Comparison of ENCODE assay signal across 24 cellular contexts in the genomic region with DNA sequence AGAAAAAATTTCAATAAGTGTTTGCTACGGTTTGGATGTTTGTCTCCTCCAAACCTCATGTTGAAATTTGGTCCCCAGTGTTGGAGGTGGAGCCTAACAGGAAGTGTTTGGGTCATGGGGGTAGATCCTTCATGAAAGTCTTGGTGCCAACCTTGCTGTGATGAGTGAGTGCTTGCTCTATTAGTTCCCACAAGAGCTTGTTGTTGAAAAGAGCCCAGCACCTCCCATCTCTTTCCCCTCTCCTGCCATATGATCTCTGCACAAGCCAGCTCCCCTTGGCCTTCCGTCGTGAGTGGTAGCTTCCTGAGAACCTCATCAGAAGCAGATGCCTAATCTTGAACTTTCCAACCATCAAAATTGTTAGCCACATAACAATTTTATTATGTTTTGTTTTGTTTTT. TPM values are rescaled to one million over a fixed set of nuclear protein-coding genes. Genes with fewer than 3 reads are reported as not detected.
DNase-seq lines count a peak whose midpoint lies in the region; ATAC-seq, FAIRE-seq and TF ChIP-seq lines count a peak whose summit lies in the region.
"Had no signal": no experiment of that assay in that cellular context is flagged by ENCODE, and none has a peak within 500 bp of the region (broad histone marks: within the 10 kb centered on the region; RNA-seq: fewer than 3 reads in every experiment).

No MANE protein-coding gene starts in this region.

- CTCF ChIA-PET in HEK293 (lab: Yijun Ruan, JAX), result no interaction called here
- CTCF ChIA-PET in K562 (lab: Yijun Ruan, JAX; ENCODE audit: low intra/inter-chr PET ratio), result no interaction called here

- DNase-seq in AG10803 (ENCODE audit: low read depth) (peak; percentile 19), K562 (ENCODE audit: extremely low read depth in 1 of 4, low spot score in 3 of 4) (no peak), osteocyte (ENCODE audit: extremely low spot score, unreplicated experiment) (no peak), glomerular visceral epithelial cell (ENCODE audit: extremely low spot score) (no peak), dermis blood vessel endothelial cell (no peak)
- DNase-seq: AML-193; BE2C; CD4-positive, alpha-beta T cell; CD8-positive, alpha-beta memory T cell; DMS 273 treated with DMSO at 0.1 percent for 48 hours; DMS79; EL; GDM1; GOT3 had no signal

- peak overlapping the region; percentile 86 for H3K27ac Mint-ChIP-seq in osteocyte (ENCODE audit: unreplicated experiment)
- H3K27ac Mint-ChIP-seq: CD4-positive, alpha-beta T cell had no signal

- TF ChIP-seq CTCF in AG10803 (conservative IDR thresholded peaks at IDR 0.05; ENCODE audit: low read length), result no peak
- TF ChIP-seq CTCF in HEK293 (tag by site-specific recombination; IDR thresholded peaks at IDR 0.05), result no peak
- no peak for TF ChIP-seq CTCF in K562 (IDR thresholded peaks at IDR 0.05 in 2 of 3, conservative IDR thresholded peaks at IDR 0.05 in 1 of 3; ENCODE audit: insufficient read depth in 2 of 3, low read depth in 1 of 3, low read length in 3 of 3)
- no peak for TF ChIP-seq CTCF in osteocyte (IDR thresholded peaks at IDR 0.05)

- H3K27me3 Mint-ChIP-seq in osteocyte (ENCODE audit: unreplicated experiment), result no peaks in the 10 kb centered on the region
- H3K27me3 Mint-ChIP-seq: CD4-positive, alpha-beta T cell had no signal

- H3K27ac ChIP-seq in HEK293 (ENCODE audit: extremely low read depth, low read depth, low read length) (no peak overlapping the region), K562 (ENCODE audit: extremely low read depth, low read depth, low read length) (no peak overlapping the region)
- H3K27ac ChIP-seq: BLaER1 treated with 17β-estradiol and CSF1 and Interleukin-3, amounts not matched to agents 10 nM and 100 nM had no signal

- H3K9me3 ChIP-seq in HEK293 (ENCODE audit: control insufficient read depth, insufficient read depth, low read depth, low read length) (no peaks in the 10 kb centered on the region), K562 (replicated peaks; ENCODE audit: control insufficient read depth, insufficient read depth, low read depth, low read length) (no peaks in the 10 kb centered on the region)
- H3K9me3 ChIP-seq: BE2C; BLaER1 treated with 17β-estradiol and CSF1 and Interleukin-3, amounts not matched to agents 10 nM and 100 nM; HAP-1 had no signal

- H2AFZ ChIP-seq in K562 (ENCODE audit: low read depth, low read length), result no peak overlapping the region

- in situ Hi-C loops in K562 (cut with MboI), result loop anchor here (10.0 kb wide), 1 partner anchor 285 kb away; no protein-coding TSS in a partner anchor

- H3K4me3 ChIP-seq in AG10803 (ENCODE audit: low read length), result no peak overlapping the region
- no peak overlapping the region for H3K4me3 ChIP-seq in HEK293 (ENCODE audit: low read depth, low read length)
- no peak overlapping the region for H3K4me3 ChIP-seq in K562
- H3K4me3 ChIP-seq: BLaER1 treated with 17β-estradiol and CSF1 and Interleukin-3, amounts not matched to agents 10 nM and 100 nM; GM12878; HAP-1 had no signal

- POLR2A ChIA-PET in HEK293 (lab: Yijun Ruan, JAX) (no interaction called here), K562 (lab: Yijun Ruan, JAX) (no interaction called here)

- ATAC-seq in K562 (no peak), HG02763 (IDR thresholded peaks at IDR 0.05; ENCODE audit: unreplicated experiment) (no peak)
- ATAC-seq: GM12878 had no signal

- H3K9ac ChIP-seq in K562 (ENCODE audit: insufficient read depth in 1 of 2, low read depth in 2 of 2, low read length in 2 of 2), result no peak overlapping the region
- H3K9ac ChIP-seq: BLaER1 treated with 17β-estradiol and CSF1 and Interleukin-3, amounts not matched to agents 10 nM and 100 nM had no signal

- H3K9me3 Mint-ChIP-seq in osteocyte (ENCODE audit: unreplicated experiment), result no peaks in the 10 kb centered on the region
- H3K9me3 Mint-ChIP-seq: CD14-positive monocyte; CD4-positive, alpha-beta T cell; CD8-positive, alpha-beta memory T cell had no signal

- no peaks in the 10 kb centered on the region for H4K20me1 ChIP-seq in K562 (replicated peaks; ENCODE audit: control insufficient read depth, insufficient read depth, low read length)
- H4K20me1 ChIP-seq: BLaER1 treated with 17β-estradiol and CSF1 and Interleukin-3, amounts not matched to agents 10 nM and 100 nM had no signal

- peaks cover 0 to 3% of the 10 kb centered on the region in 2 experiments; a peak in 1 of 3 replicates for H3K36me3 ChIP-seq in HEK293 (ENCODE audit: control insufficient read depth in 2 of 2, insufficient read depth in 1 of 2, low read length in 2 of 2)
- no peaks in the 10 kb centered on the region for H3K36me3 ChIP-seq in K562 (ENCODE audit: control insufficient read depth, insufficient read depth, low read length)
- H3K36me3 ChIP-seq: BE2C; BLaER1 treated with 17β-estradiol and CSF1 and Interleukin-3, amounts not matched to agents 10 nM and 100 nM; HAP-1 had no signal

- peaks cover 33% of the 10 kb centered on the region for H3K4me1 Mint-ChIP-seq in osteocyte (ENCODE audit: unreplicated experiment)

- H3K79me2 ChIP-seq in K562 (ENCODE audit: control insufficient read depth, insufficient read depth, low read length), result no peaks in the 10 kb centered on the region

- no peaks in the 10 kb centered on the region for H3K9me1 ChIP-seq in K562 (ENCODE audit: control insufficient read depth, insufficient read depth, low read length)

- 13% methylated on average over 3 of the region's 3 CpGs for WGBS in K562 (ENCODE audit: insufficient coverage, low coverage, missing lambda C conversion rate)

- H3K4me2 ChIP-seq in K562 (ENCODE audit: insufficient read depth, low read length), result no peak overlapping the region
- H3K4me2 ChIP-seq: BLaER1 treated with 17β-estradiol and CSF1 and Interleukin-3, amounts not matched to agents 10 nM and 100 nM had no signal

- no peaks in the 10 kb centered on the region for H3K27me3 ChIP-seq in K562 (ENCODE audit: control insufficient read depth in 2 of 2, insufficient read depth in 2 of 2, low read length in 2 of 2)
- H3K27me3 ChIP-seq: BE2C had no signal

- BruUV-seq in K562 (replicated peaks; lab: Mats Ljungman, UMichigan), result no TSS peak

- no peaks in the 10 kb centered on the region for H3K4me1 ChIP-seq in HEK293 (ENCODE audit: control insufficient read depth, insufficient read depth, low read length)
- no peaks in the 10 kb centered on the region for H3K4me1 ChIP-seq in K562 (replicated peaks in 1 of 2; ENCODE audit: control insufficient read depth in 2 of 2, insufficient read depth in 2 of 2, low read length in 2 of 2)
- H3K4me1 ChIP-seq: BE2C; BLaER1 treated with 17β-estradiol and CSF1 and Interleukin-3, amounts not matched to agents 10 nM and 100 nM; HAP-1 had no signal

- TF ChIP-seq EP300 in K562 (IDR thresholded peaks at IDR 0.05; ENCODE audit: low read length), result no peak

- TF ChIP-seq RAD21 in K562 (CRISPR knock-in tag; conservative IDR thresholded peaks at IDR 0.05 in 1 of 2, IDR thresholded peaks at IDR 0.05 in 1 of 2), result no peak

- TF ChIP-seq POLR2A in K562 (conservative IDR thresholded peaks at IDR 0.05), result no peak

- H3K4me3 Mint-ChIP-seq in osteocyte (ENCODE audit: unreplicated experiment), result no peak overlapping the region
- H3K4me3 Mint-ChIP-seq: CD14-positive monocyte; CD4-positive, alpha-beta T cell; CD8-positive, alpha-beta memory T cell had no signal

- FAIRE-seq in K562 (lab: Jason Lieb, UNC), result no peak
- FAIRE-seq: D721Med, GM12878, GM18507, H54 had no signal

- intact Hi-C loops in K562 (cut with micrococcal nuclease), result no loop called here

- no peaks in the 10 kb centered on the region for H3K36me3 Mint-ChIP-seq in osteocyte (ENCODE audit: unreplicated experiment)
- H3K36me3 Mint-ChIP-seq: CD14-positive monocyte; CD8-positive, alpha-beta memory T cell had no signal

RNA-seq across cellular contexts. Expression of gene RAB40A, which starts 10.3 kb away (rescaled TPM):
- total RNA-seq in K562 (2011; cell fraction: chromatin; rRNA removed; ENCODE audit: low replicate concordance), result 0.09 and 0.83 TPM in 2 replicates
- total RNA-seq in K562 (2011; cell fraction: nucleolus; rRNA removed), result not detected in 2 replicates
- 0.37 and 0.92 TPM in 2 replicates for total RNA-seq in K562 (2011; cell fraction: nucleoplasm; rRNA removed)
- 0.08 TPM in 1 of 2 replicates, not detected in the other for total RNA-seq in K562 (2014; rRNA removed)
- total RNA-seq in K562 (2014; rRNA removed; fragmentation: Illumina TruSeq; extraction: Trizol), result 0.06 and 0.07 TPM in 2 replicates
- total RNA-seq in K562 (2015; rRNA removed; fragmentation: Illumina TruSeq; extraction: Trizol), result 0.14 TPM in 1 of 2 replicates, not detected in the other
- total RNA-seq in K562 (2021), result not detected in 2 replicates
- polyA plus RNA-seq in K562 (2011; rRNA removed), result 0.04 and 0.08 TPM in 2 replicates
- 0.07 TPM in 1 of 2 replicates, not detected in the other for polyA plus RNA-seq in K562 (2011; cell fraction: cytosol; rRNA removed)
- 0.15 and 0.54 TPM in 2 replicates for polyA plus RNA-seq in K562 (2011; cell fraction: nucleus; rRNA removed)
- polyA plus RNA-seq in K562 (2012), result 0.43 and 1.1 TPM in 2 replicates
- polyA plus RNA-seq in K562 (2014; fragmentation: Illumina TruSeq; extraction: Trizol), result not detected in 2 replicates
- under 1 TPM; 0.11 to 0.15 TPM for polyA plus RNA-seq in K562 (2014; fragmentation: Nextera tagmentation; extraction: Ambion mirVana)
- polyA plus RNA-seq in K562 (2014; rRNA removed), result 0.09 and 0.18 TPM in 2 replicates
- polyA minus RNA-seq in K562 (2011; rRNA and poly(A)+ RNA removed), result not detected in 2 replicates
- not detected in 2 replicates for polyA minus RNA-seq in K562 (2011; cell fraction: cytosol; rRNA and poly(A)+ RNA removed)
- 0.11 and 0.27 TPM in 2 replicates for polyA minus RNA-seq in K562 (2011; cell fraction: nucleus; rRNA and poly(A)+ RNA removed)
- 0.24 and 0.68 TPM in 2 replicates for total RNA-seq in osteocyte
- 0.05 TPM in 1 of 2 replicates, not detected in the other for total RNA-seq in dermis blood vessel endothelial cell
- total RNA-seq: A172 had no signal
- polyA plus RNA-seq: CD14-positive monocyte; CD8-positive, alpha-beta memory T cell had no signal

RNA-seq across cellular contexts. Expression of gene TCEAL4, which starts 55.8 kb away (rescaled TPM):
- not detected in 2 replicates for total RNA-seq in K562 (2011; cell fraction: chromatin; rRNA removed; ENCODE audit: low replicate concordance)
- not detected in 2 replicates for total RNA-seq in K562 (2011; cell fraction: nucleolus; rRNA removed)
- total RNA-seq in K562 (2011; cell fraction: nucleoplasm; rRNA removed), result not detected in 2 replicates
- total RNA-seq in K562 (2014; rRNA removed) (3.9 and 4.0 TPM in 2 replicates), K562 (2014; rRNA removed; fragmentation: Illumina TruSeq; extraction: Trizol) (7.0 and 8.3 TPM in 2 replicates), K562 (2015; rRNA removed; fragmentation: Illumina TruSeq; extraction: Trizol) (7.9 and 8.4 TPM in 2 replicates), K562 (2021) (2.9 and 3.1 TPM in 2 replicates), osteocyte (95.3 and 96.4 TPM in 2 replicates), dermis blood vessel endothelial cell (41.6 and 48.5 TPM in 2 replicates)
- polyA plus RNA-seq in K562 (2011; rRNA removed) (0.36 and 0.37 TPM in 2 replicates), K562 (2014; fragmentation: Illumina TruSeq; extraction: Trizol) (9.3 and 12.3 TPM in 2 replicates), K562 (2014; fragmentation: Nextera tagmentation; extraction: Ambion mirVana) (1 to 10 TPM; 6.9 to 9.1 TPM), K562 (2014; rRNA removed) (7.3 and 8.9 TPM in 2 replicates)
- polyA plus RNA-seq in K562 (2011; cell fraction: cytosol; rRNA removed), result 0.34 TPM in 1 of 2 replicates, not detected in the other
- 0.27 TPM in 1 of 2 replicates, not detected in the other for polyA plus RNA-seq in K562 (2011; cell fraction: nucleus; rRNA removed)
- 9.3 and 12.4 TPM in 2 replicates for polyA plus RNA-seq in K562 (2012)
- 0.39 TPM in 1 of 2 replicates, not detected in the other for polyA minus RNA-seq in K562 (2011; rRNA and poly(A)+ RNA removed)
- polyA minus RNA-seq in K562 (2011; cell fraction: cytosol; rRNA and poly(A)+ RNA removed), result not detected in 2 replicates
- polyA minus RNA-seq in K562 (2011; cell fraction: nucleus; rRNA and poly(A)+ RNA removed), result 0.44 and 0.54 TPM in 2 replicates
